ENCODE assay signal across 9 cellular contexts in the genomic region with DNA sequence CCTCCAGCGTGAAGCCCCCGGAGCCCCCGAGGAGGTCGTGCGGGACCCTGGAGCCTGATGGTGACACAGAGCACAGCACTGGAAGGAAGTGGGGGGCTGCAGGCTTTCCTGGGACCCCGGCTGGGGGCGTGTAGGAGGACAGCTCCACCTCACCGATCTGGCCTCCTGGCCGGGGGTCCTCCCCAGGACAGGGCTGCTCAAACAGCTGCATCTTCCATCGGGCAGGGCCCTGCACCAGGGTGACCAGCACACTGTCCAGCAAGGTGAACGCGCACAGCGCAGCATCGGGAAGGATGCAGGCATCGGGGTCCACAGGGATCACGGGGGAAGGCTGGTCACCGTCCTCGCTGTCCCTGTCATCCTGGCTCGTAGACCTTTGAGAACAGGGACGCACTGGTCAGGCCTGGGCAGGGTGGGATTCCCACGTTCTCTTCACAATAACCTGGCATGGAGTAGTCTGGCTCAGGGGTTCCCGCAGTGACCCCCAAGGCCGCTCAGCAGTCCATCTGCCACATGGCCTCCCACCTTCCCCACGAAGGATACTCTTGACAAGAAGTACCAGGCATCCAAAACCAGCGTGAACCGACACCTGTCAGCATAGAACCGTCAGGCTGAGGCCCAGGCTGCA. TPM values are rescaled to one million over a fixed set of nuclear protein-coding genes. Genes with fewer than 3 reads are reported as not detected.
A peak's percentile ranks its signal among the peaks of the same experiment; 100 is the strongest.
DNase-seq lines count a peak whose midpoint lies in the region; ATAC-seq and TF ChIP-seq lines count a peak whose summit lies in the region.
"Had no signal": no experiment of that assay in that cellular context is flagged by ENCODE, and none has a peak within 500 bp of the region (broad histone marks: within the 10 kb centered on the region; RNA-seq: fewer than 3 reads in every experiment).

No MANE protein-coding gene starts in this region.

- H3K79me2 ChIP-seq in hepatocyte, result peaks cover 24% of the 10 kb centered on the region

- TF ChIP-seq CTCF in HFF-Myc (IDR thresholded peaks at IDR 0.05; ENCODE audit: low read depth, low read length, missing control alignments) (no peak), hepatocyte (IDR thresholded peaks at IDR 0.05; ENCODE audit: poor library complexity) (no peak)

- peak overlapping the region; percentile 83 for H3K4me3 ChIP-seq in HFF-Myc (replicated peaks; ENCODE audit: low read depth, low read length)
- H3K4me3 ChIP-seq in hepatocyte, result peak overlapping the region; percentile 94
- H3K4me3 ChIP-seq in skeletal muscle tissue (ENCODE audit: low read length in 3 of 3), result peak overlapping the region; percentile 67 to 88 (median 79)

- no peaks in the 10 kb centered on the region for H4K20me1 ChIP-seq in hepatocyte (ENCODE audit: insufficient read depth, poor library complexity, severe bottlenecking)

- H3K27me3 ChIP-seq in hepatocyte (no peaks in the 10 kb centered on the region), skeletal muscle tissue (ENCODE audit: control insufficient read depth in 3 of 3, insufficient read depth in 3 of 3, low read length in 3 of 3) (no peaks in the 10 kb centered on the region)

- peak overlapping the region in 2 of 3 donors; percentile 79 to 89 for H3K9ac ChIP-seq in skeletal muscle tissue (ENCODE audit: low read depth in 1 of 3, low read length in 3 of 3)

- no peaks in the 10 kb centered on the region for H3K9me3 ChIP-seq in hepatocyte (ENCODE audit: low read depth)
- no peaks in the 10 kb centered on the region for H3K9me3 ChIP-seq in skeletal muscle tissue (ENCODE audit: control insufficient read depth in 3 of 3, low read length in 3 of 3)

- 93% methylated on average over 26 of the region's 27 CpGs for WGBS in hepatocyte (ENCODE audit: low lambda C conversion rate, missing lambda C conversion rate)

- peaks cover 25% of the 10 kb centered on the region for H3K36me3 Mint-ChIP-seq in activated T-helper 1 cell treated with anti-CD3 and anti-CD28 coated beads, Interleukin-12 subunit alpha, Interleukin-12 subunit beta, Interleukin-2, Interleukin-4 antibody, amounts not matched to agents 30 ng/mL and 10 ng/mL and 1 ng/mL, durations not matched to agents 14 hours and 24 hours and 36 hours (ENCODE audit: low read depth)

- no peaks in the 10 kb centered on the region for H3K9me3 Mint-ChIP-seq in activated T-helper 1 cell treated with anti-CD3 and anti-CD28 coated beads, Interleukin-12 subunit alpha, Interleukin-12 subunit beta, Interleukin-2, Interleukin-4 antibody, amounts not matched to agents 30 ng/mL and 10 ng/mL and 1 ng/mL, durations not matched to agents 14 hours and 24 hours and 36 hours

- peak overlapping the region; percentile 89 for H3K4me3 Mint-ChIP-seq in activated T-helper 1 cell treated with anti-CD3 and anti-CD28 coated beads, Interleukin-12 subunit alpha, Interleukin-12 subunit beta, Interleukin-2, Interleukin-4 antibody, amounts not matched to agents 30 ng/mL and 10 ng/mL and 1 ng/mL, durations not matched to agents 14 hours and 24 hours and 36 hours

- no peaks in the 10 kb centered on the region for H3K36me3 ChIP-seq in hepatocyte (replicated peaks; ENCODE audit: insufficient read depth, low read depth)
- H3K36me3 ChIP-seq in skeletal muscle tissue (ENCODE audit: control insufficient read depth in 3 of 3, insufficient read depth in 3 of 3, low read length in 3 of 3), result peaks cover 28 to 37% (median 37%) of the 10 kb centered on the region in 3 donors

- H3K9me2 ChIP-seq in hepatocyte (replicated peaks; ENCODE audit: insufficient read depth), result no peaks in the 10 kb centered on the region

- ATAC-seq in HG03135 (IDR thresholded peaks at IDR 0.05; ENCODE audit: unreplicated experiment), result no peak

- no peak overlapping the region for H3K27ac ChIP-seq in hepatocyte
- no peak overlapping the region for H3K27ac ChIP-seq in skeletal muscle tissue (ENCODE audit: low read depth, low read length)

- no peak overlapping the region for H2AFZ ChIP-seq in hepatocyte

- DNase-seq in HFF-Myc (ENCODE audit: extremely low read depth, low read depth), result no peak
- DNase-seq in activated T-helper 1 cell treated with anti-CD3 and anti-CD28 coated beads, Interleukin-12 subunit alpha, Interleukin-12 subunit beta, Interleukin-2, Interleukin-4 antibody, amounts not matched to agents 30 ng/mL and 10 ng/mL and 1 ng/mL, durations not matched to agents 14 hours and 24 hours and 36 hours (ENCODE audit: low spot score), result no peak
- no peak for DNase-seq in hepatocyte (ENCODE audit: low spot score)
- no peak for DNase-seq in NCI-H2029 treated with DMSO at 0.1 percent for 48 hours (lab: John Stamatoyannopoulos, UW)
- DNase-seq in NCI-H2029 (lab: John Stamatoyannopoulos, UW), result no peak
- no peak for DNase-seq in SHP77 treated with DMSO at 0.1 percent for 48 hours (lab: John Stamatoyannopoulos, UW)

- no peak overlapping the region for H3K27ac Mint-ChIP-seq in activated T-helper 1 cell treated with anti-CD3 and anti-CD28 coated beads, Interleukin-12 subunit alpha, Interleukin-12 subunit beta, Interleukin-2, Interleukin-4 antibody, amounts not matched to agents 30 ng/mL and 10 ng/mL and 1 ng/mL, durations not matched to agents 14 hours and 24 hours and 36 hours

- H3K4me1 ChIP-seq in hepatocyte (ENCODE audit: insufficient read depth) (peaks cover 25% of the 10 kb centered on the region), skeletal muscle tissue (ENCODE audit: control insufficient read depth in 3 of 3, insufficient read depth in 3 of 3, low read length in 3 of 3) (peaks cover 25 to 38% (median 30%) of the 10 kb centered on the region in 3 donors)

- peak overlapping the region; percentile 99 for H3K4me2 ChIP-seq in hepatocyte

- peaks cover 41% of the 10 kb centered on the region for H3K4me1 Mint-ChIP-seq in activated T-helper 1 cell treated with anti-CD3 and anti-CD28 coated beads, Interleukin-12 subunit alpha, Interleukin-12 subunit beta, Interleukin-2, Interleukin-4 antibody, amounts not matched to agents 30 ng/mL and 10 ng/mL and 1 ng/mL, durations not matched to agents 14 hours and 24 hours and 36 hours (ENCODE audit: low read depth)

- intact Hi-C loops in activated T-helper 1 cell treated with anti-CD3 and anti-CD28 coated beads, Interleukin-12 subunit alpha, Interleukin-12 subunit beta, Interleukin-2, Interleukin-4 antibody, amounts not matched to agents 30 ng/mL and 10 ng/mL and 1 ng/mL, durations not matched to agents 14 hours and 24 hours and 36 hours (cut with micrococcal nuclease), result loop anchor here (10.0 kb wide), 1 partner anchor 314 kb away; a partner anchor contains a TSS

- no peaks in the 10 kb centered on the region for H3K27me3 Mint-ChIP-seq in activated T-helper 1 cell treated with anti-CD3 and anti-CD28 coated beads, Interleukin-12 subunit alpha, Interleukin-12 subunit beta, Interleukin-2, Interleukin-4 antibody, amounts not matched to agents 30 ng/mL and 10 ng/mL and 1 ng/mL, durations not matched to agents 14 hours and 24 hours and 36 hours (ENCODE audit: insufficient read depth)

RNA-seq across cellular contexts. Expression of a gene that starts 1.2 kb away (rescaled TPM):
- 69.2 and 69.5 TPM in 2 replicates for total RNA-seq in activated T-helper 1 cell treated with anti-CD3 and anti-CD28 coated beads, Interleukin-12 subunit alpha, Interleukin-12 subunit beta, Interleukin-2, Interleukin-4 antibody, amounts not matched to agents 30 ng/mL and 10 ng/mL and 1 ng/mL, durations not matched to agents 14 hours and 24 hours and 36 hours
- 18.3 and 20.9 TPM in 2 replicates for total RNA-seq in hepatocyte
- 30.7 and 34.4 TPM in 2 replicates for polyA plus RNA-seq in hepatocyte
- 7.8 TPM for total RNA-seq in skeletal muscle tissue

RNA-seq across cellular contexts. Expression of a gene that starts 22.8 kb away (rescaled TPM):
- total RNA-seq in activated T-helper 1 cell treated with anti-CD3 and anti-CD28 coated beads, Interleukin-12 subunit alpha, Interleukin-12 subunit beta, Interleukin-2, Interleukin-4 antibody, amounts not matched to agents 30 ng/mL and 10 ng/mL and 1 ng/mL, durations not matched to agents 14 hours and 24 hours and 36 hours, result 0.52 and 0.64 TPM in 2 replicates
- total RNA-seq in hepatocyte (1.8 and 3.7 TPM in 2 replicates), skeletal muscle tissue (1.0 TPM)
- 0.29 and 0.40 TPM in 2 replicates for polyA plus RNA-seq in hepatocyte
- total RNA-seq: RPMI7951 had no signal

RNA-seq across cellular contexts. Expression of a gene that starts 38.3 kb away (rescaled TPM):
- total RNA-seq in activated T-helper 1 cell treated with anti-CD3 and anti-CD28 coated beads, Interleukin-12 subunit alpha, Interleukin-12 subunit beta, Interleukin-2, Interleukin-4 antibody, amounts not matched to agents 30 ng/mL and 10 ng/mL and 1 ng/mL, durations not matched to agents 14 hours and 24 hours and 36 hours, result 3,516 TPM in 2 replicates
- total RNA-seq in hepatocyte (3,207 and 3,298 TPM in 2 replicates), skeletal muscle tissue (1,613 TPM)
- polyA plus RNA-seq in hepatocyte, result 2,719 and 2,832 TPM in 2 replicates
